ENCODE assay signal across 24 cellular contexts in the genomic region with DNA sequence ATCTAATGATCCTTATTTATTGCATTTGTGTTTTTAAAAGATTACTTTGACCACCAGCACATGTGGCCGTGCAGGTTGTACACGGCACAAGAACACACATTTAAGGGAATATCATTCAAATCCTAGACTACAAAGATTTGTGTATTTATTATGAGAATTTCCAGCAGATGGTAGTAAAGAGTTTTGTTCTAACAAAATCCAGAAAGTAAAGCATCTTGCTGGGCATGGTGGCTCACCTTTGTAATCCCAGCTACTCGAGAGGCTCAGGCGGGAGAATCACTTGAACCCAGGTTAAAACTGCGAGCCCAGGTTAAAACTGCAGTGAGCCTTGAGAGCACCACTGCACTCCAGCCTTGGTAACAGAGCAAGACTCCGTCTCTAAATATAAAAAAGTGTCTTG. TPM values are rescaled to one million over a fixed set of nuclear protein-coding genes. Genes with fewer than 3 reads are reported as not detected.
DNase-seq lines count a peak whose midpoint lies in the region; ATAC-seq, FAIRE-seq and TF ChIP-seq lines count a peak whose summit lies in the region.
"Had no signal": no experiment of that assay in that cellular context is flagged by ENCODE, and none has a peak within 500 bp of the region (broad histone marks: within the 10 kb centered on the region; RNA-seq: fewer than 3 reads in every experiment).

No MANE protein-coding gene starts in this region.

- in situ Hi-C loops in GM12878 (cut with MboI): no loop called here

- peaks cover 2% of the 10 kb centered on the region for H3K27me3 Mint-ChIP-seq in activated CD8-positive, alpha-beta memory T cell treated with anti-CD3 and anti-CD28 coated beads, Interleukin-2, amount 10 ng/mL, durations not matched to agents 7 days and 5 days
- H3K27me3 Mint-ChIP-seq: activated T-helper 17 cell treated with anti-CD3 and anti-CD28 coated beads, Interleukin-2, amount 50 U/mL, for 72 hours had no signal

- SMC1A ChIA-PET in GM12878 (lab: Charles Lee; ENCODE audit: uncharacterized antibody, unreplicated experiment): interaction anchor here (1.6 to 2.1 kb wide), 2 partner anchors 12 to 63 kb away, joined by 6 to 7 read pairs; partner anchors contain the start of gene TYSND1

- H3K27me3 ChIP-seq in GM12878 (replicated peaks in 1 of 2; ENCODE audit: control insufficient read depth in 2 of 2, insufficient read depth in 2 of 2, low read length in 1 of 2): no peaks in the 10 kb centered on the region
- H3K27me3 ChIP-seq: esophagus muscularis mucosa, gastrocnemius medialis, neutrophil, Peyer's patch, upper lobe of left lung had no signal

- H3K36me3 Mint-ChIP-seq in activated CD8-positive, alpha-beta memory T cell treated with anti-CD3 and anti-CD28 coated beads, Interleukin-2, amount 10 ng/mL, durations not matched to agents 7 days and 5 days: no peaks in the 10 kb centered on the region
- H3K36me3 Mint-ChIP-seq: activated naive CD8-positive, alpha-beta T cell treated with anti-CD3 and anti-CD28 coated beads, Interleukin-2, amount 10 ng/mL, durations not matched to agents 7 days and 5 days had no signal

- H3K9ac ChIP-seq in GM12878 (ENCODE audit: control insufficient read depth, insufficient read depth, low read length): no peak overlapping the region
- H3K9ac ChIP-seq: SK-N-SH had no signal

- RAD21 ChIA-PET in GM12878 (lab: Charles Lee; ENCODE audit: unreplicated experiment): interaction anchor here (0.5 to 1.0 kb wide), 2 partner anchors 17 to 62 kb away, joined by 3 to 5 read pairs; partner anchors contain the start of gene TYSND1

- H3K9me3 ChIP-seq in GM12878 (replicated peaks; ENCODE audit: control insufficient read depth, insufficient read depth, low read length): no peaks in the 10 kb centered on the region
- H3K9me3 ChIP-seq: esophagus muscularis mucosa, gastrocnemius medialis, neutrophil, Peyer's patch, prostate gland, SK-N-SH, upper lobe of left lung had no signal

- no peak overlapping the region for H3K4me2 ChIP-seq in GM12878 (ENCODE audit: control insufficient read depth, insufficient read depth)
- H3K4me2 ChIP-seq: SK-N-SH had no signal

- POLR2A ChIA-PET in GM12878 (lab: Charles Lee): interaction anchor here (0.6 kb wide), 1 partner anchor 9 kb away, joined by 3 read pairs; no protein-coding TSS in a partner anchor

- 37% methylated on average over 6 of the region's 6 CpGs for WGBS in GM12878 (ENCODE audit: insufficient coverage, insufficient replicate concordance, low lambda C conversion rate, missing lambda C conversion rate)

- no peak for TF ChIP-seq EP300 in GM12878 (IDR thresholded peaks at IDR 0.05; ENCODE audit: borderline replicate concordance in 1 of 2, control insufficient read depth in 1 of 2, low read depth in 2 of 2, low read length in 2 of 2)

- no peak for TF ChIP-seq RAD21 in GM12878 (IDR thresholded peaks at IDR 0.05; ENCODE audit: insufficient read depth, low read depth, low read length)

- no peaks in the 10 kb centered on the region for H3K36me3 ChIP-seq in GM12878 (ENCODE audit: control insufficient read depth in 2 of 2, insufficient read depth in 2 of 2, low read length in 1 of 2)
- H3K36me3 ChIP-seq: gastrocnemius medialis, neutrophil, Peyer's patch, prostate gland, upper lobe of left lung had no signal

- no peaks in the 10 kb centered on the region for H3K79me2 ChIP-seq in GM12878 (ENCODE audit: control insufficient read depth, insufficient read depth, low read length)

- H3K4me1 Mint-ChIP-seq in activated CD8-positive, alpha-beta memory T cell treated with anti-CD3 and anti-CD28 coated beads, Interleukin-2, amount 10 ng/mL, durations not matched to agents 7 days and 5 days: no peaks in the 10 kb centered on the region
- H3K4me1 Mint-ChIP-seq: activated naive CD8-positive, alpha-beta T cell treated with anti-CD3 and anti-CD28 coated beads, Interleukin-2, amount 10 ng/mL, durations not matched to agents 7 days and 5 days; activated T-helper 17 cell treated with anti-CD3 and anti-CD28 coated beads, Interleukin-2, amount 50 U/mL, for 72 hours had no signal

- H3K27ac ChIP-seq in GM12878 (ENCODE audit: control insufficient read depth, insufficient read depth): no peak overlapping the region
- H3K27ac ChIP-seq: esophagus muscularis mucosa, gastrocnemius medialis, neutrophil, Peyer's patch, prostate gland, upper lobe of left lung had no signal

- peak; percentile 8 for DNase-seq in activated CD8-positive, alpha-beta memory T cell treated with anti-CD3 and anti-CD28 coated beads, Interleukin-2, amount 50 U/mL, for 48 hours
- no peak for DNase-seq in activated CD8-positive, alpha-beta memory T cell treated with anti-CD3 and anti-CD28 coated beads, Interleukin-2, amount 10 ng/mL, durations not matched to agents 7 days and 5 days
- peak; percentile 7 for DNase-seq in M059J (ENCODE audit: low read depth)
- DNase-seq in GM12878 (ENCODE audit: low read depth, low spot score): no peak
- DNase-seq in DMS153 treated with DMSO at 0.1 percent for 48 hours (lab: John Stamatoyannopoulos, UW; ENCODE audit: unreplicated experiment): no peak
- DNase-seq: activated CD4-positive, alpha-beta T cell treated with anti-CD3 and anti-CD28 coated beads for 48 hours; activated naive CD8-positive, alpha-beta T cell treated with anti-CD3 and anti-CD28 coated beads, Interleukin-2, amount 10 ng/mL, durations not matched to agents 7 days and 5 days; effector memory CD4-positive, alpha-beta T cell; gastrocnemius medialis; H7; NCI-H69; Peyer's patch; SK-N-SH; upper lobe of left lung had no signal

- no peak overlapping the region for H2AFZ ChIP-seq in GM12878 (ENCODE audit: control insufficient read depth, low read depth, low read length)

- no peaks in the 10 kb centered on the region for H4K20me1 ChIP-seq in GM12878 (ENCODE audit: control insufficient read depth, insufficient read depth)

- no peaks in the 10 kb centered on the region for H3K4me1 ChIP-seq in GM12878 (ENCODE audit: control insufficient read depth, insufficient read depth, low read length)
- H3K4me1 ChIP-seq: esophagus muscularis mucosa, gastrocnemius medialis, Peyer's patch, prostate gland, upper lobe of left lung had no signal

- intact Hi-C loops in GM12878 (cut with micrococcal nuclease; ENCODE audit: unreplicated experiment): loop anchor here (1.0 kb wide), 1 partner anchor 62 kb away; the partner anchor contains the start of gene TYSND1

- H3K4me3 Mint-ChIP-seq in activated CD8-positive, alpha-beta memory T cell treated with anti-CD3 and anti-CD28 coated beads, Interleukin-2, amount 10 ng/mL, durations not matched to agents 7 days and 5 days: no peak overlapping the region
- H3K4me3 Mint-ChIP-seq: activated naive CD8-positive, alpha-beta T cell treated with anti-CD3 and anti-CD28 coated beads, Interleukin-2, amount 10 ng/mL, durations not matched to agents 7 days and 5 days; activated T-helper 17 cell treated with anti-CD3 and anti-CD28 coated beads, Interleukin-2, amount 50 U/mL, for 72 hours had no signal

- H3K4me3 ChIP-seq in GM12878: no peak overlapping the region
- H3K4me3 ChIP-seq: esophagus muscularis mucosa, gastrocnemius medialis, Peyer's patch, prostate gland, upper lobe of left lung had no signal

- H3K9me3 Mint-ChIP-seq in activated CD8-positive, alpha-beta memory T cell treated with anti-CD3 and anti-CD28 coated beads, Interleukin-2, amount 10 ng/mL, durations not matched to agents 7 days and 5 days (ENCODE audit: low read depth): no peaks in the 10 kb centered on the region
- H3K9me3 Mint-ChIP-seq: activated naive CD8-positive, alpha-beta T cell treated with anti-CD3 and anti-CD28 coated beads, Interleukin-2, amount 10 ng/mL, durations not matched to agents 7 days and 5 days; activated T-helper 17 cell treated with anti-CD3 and anti-CD28 coated beads, Interleukin-2, amount 50 U/mL, for 72 hours had no signal

- TF ChIP-seq POLR2A in GM12878 (IDR thresholded peaks at IDR 0.05; ENCODE audit: low read depth, low read length): no peak

- CTCF ChIA-PET in activated CD8-positive, alpha-beta memory T cell treated with anti-CD3 and anti-CD28 coated beads, Interleukin-2, amount 10 ng/mL, durations not matched to agents 7 days and 5 days (lab: Charles Lee): interaction anchor here (1.0 to 2.7 kb wide), 7 partner anchors 9 to 280 kb away, joined by 3 to 17 read pairs (median 3); partner anchors contain the start of gene TYSND1
- CTCF ChIA-PET in GM12878 (lab: Yijun Ruan, JAX): interaction anchor here (0.6 to 2.7 kb wide), 5 partner anchors 9 to 141 kb away, joined by 3 to 15 read pairs (median 4); partner anchors contain the start of gene TYSND1

- BruUV-seq in GM12878 (replicated peaks; lab: Mats Ljungman, UMichigan): no TSS peak

- peak in 1 of 3 experiments; percentile 33; a peak in 1 of 6 replicates for TF ChIP-seq CTCF in GM12878 (IDR thresholded peaks at IDR 0.05 in 2 of 3, conservative IDR thresholded peaks at IDR 0.05 in 1 of 3; ENCODE audit: control insufficient read depth in 2 of 3, extremely low read depth in 1 of 3, insufficient read depth in 1 of 3, low read depth in 3 of 3, low read length in 3 of 3)

- ATAC-seq in activated CD8-positive, alpha-beta memory T cell treated with anti-CD3 and anti-CD28 coated beads, Interleukin-2, amount 10 ng/mL, durations not matched to agents 7 days and 5 days: no peak
- ATAC-seq in GM12878: peak; percentile 44; the same call in 1 of the 3 replicates
- ATAC-seq in GM21447 (IDR thresholded peaks at IDR 0.05; ENCODE audit: unreplicated experiment): no peak
- ATAC-seq in esophagus mucosa: no peak
- no peak for ATAC-seq in HG03439 (IDR thresholded peaks at IDR 0.05; ENCODE audit: unreplicated experiment)
- ATAC-seq: activated T-helper 17 cell treated with anti-CD3 and anti-CD28 coated beads, Interleukin-2, amount 50 U/mL, for 72 hours; gastrocnemius medialis had no signal

- H3K27ac Mint-ChIP-seq in activated CD8-positive, alpha-beta memory T cell treated with anti-CD3 and anti-CD28 coated beads, Interleukin-2, amount 10 ng/mL, durations not matched to agents 7 days and 5 days: no peak overlapping the region
- H3K27ac Mint-ChIP-seq: activated naive CD8-positive, alpha-beta T cell treated with anti-CD3 and anti-CD28 coated beads, Interleukin-2, amount 10 ng/mL, durations not matched to agents 7 days and 5 days; activated T-helper 17 cell treated with anti-CD3 and anti-CD28 coated beads, Interleukin-2, amount 50 U/mL, for 72 hours had no signal

- no peak for FAIRE-seq in GM12878 (lab: Jason Lieb, UNC)
- FAIRE-seq: G401.6, keratinocyte had no signal

RNA-seq across cellular contexts. Expression of gene MACROH2A2, which starts 31.5 kb away (rescaled TPM):
- 1 to 10 TPM; 6.3 to 7.4 TPM for total RNA-seq in activated CD8-positive, alpha-beta memory T cell treated with anti-CD3 and anti-CD28 coated beads, Interleukin-2, amount 10 ng/mL, durations not matched to agents 7 days and 5 days
- 2.1 TPM in 2 replicates for total RNA-seq in M059J (2014; rRNA removed; shearing (Covaris generic))
- total RNA-seq in GM12878 (2013; cell fraction: nucleolus; rRNA removed): not detected in 2 replicates
- total RNA-seq in GM12878 (2014; rRNA removed): not detected in 2 replicates
- not detected in 2 replicates for total RNA-seq in GM12878 (2014; rRNA removed; fragmentation: Illumina TruSeq; extraction: Trizol)
- total RNA-seq in GM12878 (2021): not detected in 2 replicates
- 0.17 TPM for polyA plus RNA-seq in GM12878 (2011; ENCODE audit: low read depth)
- polyA plus RNA-seq in GM12878 (2011; rRNA removed): 0.14 and 0.26 TPM in 2 replicates
- polyA plus RNA-seq in GM12878 (2011; cell fraction: cytosol; rRNA removed): 0.27 and 0.32 TPM in 2 replicates
- 0.09 and 0.21 TPM in 2 replicates for polyA plus RNA-seq in GM12878 (2011; cell fraction: nucleus; rRNA removed)
- 0.18 and 0.20 TPM in 2 replicates for polyA plus RNA-seq in GM12878 (2012)
- not detected in 2 replicates for polyA plus RNA-seq in GM12878 (2014; fragmentation: Illumina TruSeq; extraction: Trizol)
- polyA plus RNA-seq in GM12878 (2014; fragmentation: Nextera tagmentation; extraction: Ambion mirVana): not detected
- polyA plus RNA-seq in GM12878 (2014; rRNA removed): not detected in 2 replicates
- under 1 TPM in 1 of 2 experiments, not detected in 1; 0.24 TPM for polyA plus RNA-seq in GM12878 (2016; fragmentation: Nextera tagmentation; extraction: Ambion mirVana)
- polyA minus RNA-seq in GM12878 (2011; rRNA and poly(A)+ RNA removed): 0.26 TPM in 1 of 2 replicates, not detected in the other
- not detected in 2 replicates for polyA minus RNA-seq in GM12878 (2011; cell fraction: cytosol; rRNA and poly(A)+ RNA removed)
- polyA minus RNA-seq in GM12878 (2011; cell fraction: nucleus; rRNA and poly(A)+ RNA removed): not detected in 2 replicates
- total RNA-seq in esophagus mucosa: 18.8 TPM
- total RNA-seq: lung microvascular endothelial cell had no signal

RNA-seq across cellular contexts. Expression of gene AIFM2, which starts 48.4 kb away (rescaled TPM):
- 10 to 100 TPM; 12.6 to 13.8 TPM for total RNA-seq in activated CD8-positive, alpha-beta memory T cell treated with anti-CD3 and anti-CD28 coated beads, Interleukin-2, amount 10 ng/mL, durations not matched to agents 7 days and 5 days
- total RNA-seq in M059J (2014; rRNA removed; shearing (Covaris generic)): 3.2 and 8.0 TPM in 2 replicates
- total RNA-seq in GM12878 (2013; cell fraction: nucleolus; rRNA removed): 10.6 and 10.7 TPM in 2 replicates
- total RNA-seq in GM12878 (2014; rRNA removed) (13.7 and 14.6 TPM in 2 replicates), GM12878 (2014; rRNA removed; fragmentation: Illumina TruSeq; extraction: Trizol) (12.1 and 12.6 TPM in 2 replicates), GM12878 (2021) (20.4 and 20.5 TPM in 2 replicates), esophagus mucosa (3.7 TPM)
- polyA plus RNA-seq in GM12878 (2011; ENCODE audit: low read depth): 6.9 TPM
- polyA plus RNA-seq in GM12878 (2011; rRNA removed) (11.7 and 17.5 TPM in 2 replicates), GM12878 (2014; fragmentation: Illumina TruSeq; extraction: Trizol) (5.7 and 12.2 TPM in 2 replicates), GM12878 (2014; fragmentation: Nextera tagmentation; extraction: Ambion mirVana) (1 to 10 TPM; 4.5 to 8.0 TPM), GM12878 (2014; rRNA removed) (20.3 and 24.5 TPM in 2 replicates), GM12878 (2016; fragmentation: Nextera tagmentation; extraction: Ambion mirVana) (10 to 100 TPM; 26.8 to 30.8 TPM)
- 22.9 and 28.1 TPM in 2 replicates for polyA plus RNA-seq in GM12878 (2011; cell fraction: cytosol; rRNA removed)
- polyA plus RNA-seq in GM12878 (2011; cell fraction: nucleus; rRNA removed): 16.8 and 18.6 TPM in 2 replicates
- 13.4 and 14.1 TPM in 2 replicates for polyA plus RNA-seq in GM12878 (2012)
- polyA minus RNA-seq in GM12878 (2011; rRNA and poly(A)+ RNA removed): 10.3 and 17.0 TPM in 2 replicates
- 5.7 and 10.8 TPM in 2 replicates for polyA minus RNA-seq in GM12878 (2011; cell fraction: cytosol; rRNA and poly(A)+ RNA removed)
- polyA minus RNA-seq in GM12878 (2011; cell fraction: nucleus; rRNA and poly(A)+ RNA removed): 4.4 and 7.7 TPM in 2 replicates

Comparison
In these comparisons a context has a peak if more than half of its experiments do, and no peak if none do; other contexts are left out.
1. DNase-seq: peak in activated CD8-positive, alpha-beta memory T cell treated with anti-CD3 and anti-CD28 coated beads, Interleukin-2, amount 50 U/mL, for 48 hours (single experiment) and M059J (single experiment); none in activated CD8-positive, alpha-beta memory T cell treated with anti-CD3 and anti-CD28 coated beads, Interleukin-2, amount 10 ng/mL, durations not matched to agents 7 days and 5 days (single experiment), GM12878 (single experiment) and DMS153 treated with DMSO at 0.1 percent for 48 hours (single experiment).